Comparison of ENCODE assay signal across 9 cellular contexts in genomic region chr1:24535021-24535424, GRCh38. TPM values are rescaled to one million over a fixed set of nuclear protein-coding genes. Genes with fewer than 3 reads are reported as not detected.
DNase-seq lines count a peak whose midpoint lies in the region; ATAC-seq, FAIRE-seq and TF ChIP-seq lines count a peak whose summit lies in the region.
"Had no signal": no experiment of that assay in that cellular context is flagged by ENCODE, and none has a peak within 500 bp of the region (broad histone marks: within the 10 kb centered on the region; RNA-seq: fewer than 3 reads in every experiment).

No MANE protein-coding gene starts in this region.

- no peak for TF ChIP-seq CTCF in D721Med (IDR thresholded peaks at IDR 0.05; ENCODE audit: insufficient read depth, missing control alignments)
- TF ChIP-seq CTCF in foreskin keratinocyte (conservative IDR thresholded peaks at IDR 0.05), result no peak

- no peak for FAIRE-seq in D721Med (lab: Jason Lieb, UNC)

- H3K27me3 Mint-ChIP-seq in activated CD4-positive, alpha-beta T cell treated with anti-CD3 and anti-CD28 coated beads, Interleukin-2, amount 10 ng/mL, durations not matched to agents 24 days and 14 days, result no peaks in the 10 kb centered on the region

- peaks cover 42% of the 10 kb centered on the region for H3K4me1 Mint-ChIP-seq in activated CD4-positive, alpha-beta T cell treated with anti-CD3 and anti-CD28 coated beads, Interleukin-2, amount 10 ng/mL, durations not matched to agents 24 days and 14 days

- ATAC-seq in HG02885 (IDR thresholded peaks at IDR 0.05; ENCODE audit: poor library complexity, unreplicated experiment), result peak; percentile 50
- ATAC-seq in esophagus mucosa, result peak; percentile 47
- ATAC-seq in GM18873 (IDR thresholded peaks at IDR 0.05; ENCODE audit: low FRiP score, unreplicated experiment), result no peak
- no peak for ATAC-seq in foreskin keratinocyte
- ATAC-seq in GM21423 (IDR thresholded peaks at IDR 0.05; ENCODE audit: unreplicated experiment), result no peak

- peaks cover 55% of the 10 kb centered on the region for H3K36me3 Mint-ChIP-seq in activated CD4-positive, alpha-beta T cell treated with anti-CD3 and anti-CD28 coated beads, Interleukin-2, amount 10 ng/mL, durations not matched to agents 24 days and 14 days (ENCODE audit: low read depth)

- H3K27ac Mint-ChIP-seq in activated CD4-positive, alpha-beta T cell treated with anti-CD3 and anti-CD28 coated beads, Interleukin-2, amount 10 ng/mL, durations not matched to agents 24 days and 14 days, result peak overlapping the region; percentile 97

- peak; percentile 94 for DNase-seq in activated CD4-positive, alpha-beta T cell treated with anti-CD3 and anti-CD28 coated beads, Interleukin-2, amount 10 ng/mL, durations not matched to agents 24 days and 14 days
- peak; percentile 67 for DNase-seq in stimulated activated CD8-positive, alpha-beta memory T cell treated with anti-CD3 and anti-CD28 coated beads, Interleukin-7, amount 100 ng/mL, for 4 hours (ENCODE audit: low read depth in 2 of 2)
- no peak for DNase-seq in D721Med (ENCODE audit: insufficient read length, low spot score)
- DNase-seq in foreskin keratinocyte, result no peak

- H3K27ac ChIP-seq in foreskin keratinocyte, result no peak overlapping the region

- H3K27me3 ChIP-seq in foreskin keratinocyte, result no peaks in the 10 kb centered on the region

- peak overlapping the region; percentile 90 for H3K4me3 Mint-ChIP-seq in activated CD4-positive, alpha-beta T cell treated with anti-CD3 and anti-CD28 coated beads, Interleukin-2, amount 10 ng/mL, durations not matched to agents 24 days and 14 days

- no peaks in the 10 kb centered on the region for H3K9me3 Mint-ChIP-seq in activated CD4-positive, alpha-beta T cell treated with anti-CD3 and anti-CD28 coated beads, Interleukin-2, amount 10 ng/mL, durations not matched to agents 24 days and 14 days

- intact Hi-C loops in activated CD4-positive, alpha-beta T cell treated with anti-CD3 and anti-CD28 coated beads, Interleukin-2, amount 10 ng/mL, durations not matched to agents 24 days and 14 days (cut with micrococcal nuclease), result no loop called here

- no peaks in the 10 kb centered on the region for H3K4me1 ChIP-seq in foreskin keratinocyte

RNA-seq across cellular contexts. Expression of gene NCMAP, which starts 20.9 kb away (rescaled TPM):
- not detected in 2 replicates for total RNA-seq in activated CD4-positive, alpha-beta T cell treated with anti-CD3 and anti-CD28 coated beads, Interleukin-2, amount 10 ng/mL, durations not matched to agents 24 days and 14 days
- 0.16 TPM for total RNA-seq in esophagus mucosa
- 0.04 and 0.10 TPM in 2 replicates for total RNA-seq in foreskin keratinocyte
- polyA plus RNA-seq in foreskin keratinocyte, result 0.06 TPM in 1 of 2 replicates, not detected in the other
- total RNA-seq: HT1080 had no signal

RNA-seq across cellular contexts. Expression of gene RCAN3, which starts 32.4 kb away (rescaled TPM):
- total RNA-seq in activated CD4-positive, alpha-beta T cell treated with anti-CD3 and anti-CD28 coated beads, Interleukin-2, amount 10 ng/mL, durations not matched to agents 24 days and 14 days, result 31.2 and 31.6 TPM in 2 replicates
- total RNA-seq in esophagus mucosa, result 21.5 TPM
- 15.2 and 15.9 TPM in 2 replicates for total RNA-seq in foreskin keratinocyte
- 6.5 and 6.8 TPM in 2 replicates for polyA plus RNA-seq in foreskin keratinocyte

Comparison
In these comparisons a context has a peak if more than half of its experiments do, and no peak if none do; other contexts are left out.
1. ATAC-seq: peak in HG02885 (single experiment) and esophagus mucosa (single experiment); none in GM18873 (single experiment), foreskin keratinocyte (single experiment) and GM21423 (single experiment).
2. DNase-seq: peak in activated CD4-positive, alpha-beta T cell treated with anti-CD3 and anti-CD28 coated beads, Interleukin-2, amount 10 ng/mL, durations not matched to agents 24 days and 14 days (single experiment) and stimulated activated CD8-positive, alpha-beta memory T cell treated with anti-CD3 and anti-CD28 coated beads, Interleukin-7, amount 100 ng/mL, for 4 hours (2 of 2); none in D721Med (single experiment) and foreskin keratinocyte (0 of 2).